1 cellular context compared by ENCODE assay signal in genomic region chr21:28538987-28539622, GRCh38.
TF ChIP-seq lines count a peak whose summit lies in the region.

No MANE protein-coding gene starts in this region.

TF ChIP-seq in SK-N-SH, 30 proteins besides CTCF, POLR2A, EP300 and RAD21 (continued from another document):
- TF ChIP-seq, protein P1, sequence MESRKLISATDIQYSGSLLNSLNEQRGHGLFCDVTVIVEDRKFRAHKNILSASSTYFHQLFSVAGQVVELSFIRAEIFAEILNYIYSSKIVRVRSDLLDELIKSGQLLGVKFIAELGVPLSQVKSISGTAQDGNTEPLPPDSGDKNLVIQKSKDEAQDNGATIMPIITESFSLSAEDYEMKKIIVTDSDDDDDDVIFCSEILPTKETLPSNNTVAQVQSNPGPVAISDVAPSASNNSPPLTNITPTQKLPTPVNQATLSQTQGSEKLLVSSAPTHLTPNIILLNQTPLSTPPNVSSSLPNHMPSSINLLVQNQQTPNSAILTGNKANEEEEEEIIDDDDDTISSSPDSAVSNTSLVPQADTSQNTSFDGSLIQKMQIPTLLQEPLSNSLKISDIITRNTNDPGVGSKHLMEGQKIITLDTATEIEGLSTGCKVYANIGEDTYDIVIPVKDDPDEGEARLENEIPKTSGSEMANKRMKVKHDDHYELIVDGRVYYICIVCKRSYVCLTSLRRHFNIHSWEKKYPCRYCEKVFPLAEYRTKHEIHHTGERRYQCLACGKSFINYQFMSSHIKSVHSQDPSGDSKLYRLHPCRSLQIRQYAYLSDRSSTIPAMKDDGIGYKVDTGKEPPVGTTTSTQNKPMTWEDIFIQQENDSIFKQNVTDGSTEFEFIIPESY (IDR thresholded peaks at IDR 0.05; ENCODE audit: borderline replicate concordance, low read depth) = no peak
- peak; percentile 85 for TF ChIP-seq JUND (IDR thresholded peaks at IDR 0.05)
- TF ChIP-seq RCOR1 (IDR thresholded peaks at IDR 0.05; ENCODE audit: low read length) = no peak
- TF ChIP-seq FOSL2 (IDR thresholded peaks at IDR 0.05; ENCODE audit: borderline replicate concordance, low read depth) = peak; percentile 76
- no peak for TF ChIP-seq USF2 (IDR thresholded peaks at IDR 0.05; ENCODE audit: borderline replicate concordance, low read depth, low read length)
- no peak for TF ChIP-seq ELF1 (IDR thresholded peaks at IDR 0.05)
- no peak for TF ChIP-seq GATA2 (CRISPR knock-in tag; IDR thresholded peaks at IDR 0.05)
- TF ChIP-seq RFX5 (IDR thresholded peaks at IDR 0.05; ENCODE audit: low read length) = no peak
- peak; percentile 82 for TF ChIP-seq MEF2A (IDR thresholded peaks at IDR 0.05; ENCODE audit: borderline replicate concordance, low read depth)
- TF ChIP-seq, protein P2, sequence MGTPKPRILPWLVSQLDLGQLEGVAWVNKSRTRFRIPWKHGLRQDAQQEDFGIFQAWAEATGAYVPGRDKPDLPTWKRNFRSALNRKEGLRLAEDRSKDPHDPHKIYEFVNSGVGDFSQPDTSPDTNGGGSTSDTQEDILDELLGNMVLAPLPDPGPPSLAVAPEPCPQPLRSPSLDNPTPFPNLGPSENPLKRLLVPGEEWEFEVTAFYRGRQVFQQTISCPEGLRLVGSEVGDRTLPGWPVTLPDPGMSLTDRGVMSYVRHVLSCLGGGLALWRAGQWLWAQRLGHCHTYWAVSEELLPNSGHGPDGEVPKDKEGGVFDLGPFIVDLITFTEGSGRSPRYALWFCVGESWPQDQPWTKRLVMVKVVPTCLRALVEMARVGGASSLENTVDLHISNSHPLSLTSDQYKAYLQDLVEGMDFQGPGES (IDR thresholded peaks at IDR 0.05; ENCODE audit: low read depth, low read length) = no peak
- TF ChIP-seq MXI1 (IDR thresholded peaks at IDR 0.05; ENCODE audit: low read depth, low read length) = no peak
- TF ChIP-seq POLR2AphosphoS5 (IDR thresholded peaks at IDR 0.05; ENCODE audit: low read depth, low read length) = peak; percentile 44; the same call in 1 of the 2 replicates
- peak; percentile 88; the same call in 1 of the 2 replicates for TF ChIP-seq TEAD4 (IDR thresholded peaks at IDR 0.05; ENCODE audit: borderline replicate concordance, insufficient read depth)
